16 cellular contexts compared by ENCODE assay signal in genomic region chr10:113368660-113369059, GRCh38.
DNase-seq lines count a peak whose midpoint lies in the region; ATAC-seq and TF ChIP-seq lines count a peak whose summit lies in the region.
"Had no signal": no experiment of that assay in that cellular context is flagged by ENCODE, and none has a peak within 500 bp of the region (broad histone marks: within the 10 kb centered on the region; RNA-seq: fewer than 3 reads in every experiment).

No MANE protein-coding gene starts in this region.

- H3K9me3 ChIP-seq in BLaER1 = peaks cover 19% of the 10 kb centered on the region
- no peaks in the 10 kb centered on the region for H3K9me3 ChIP-seq in SK-N-MC (ENCODE audit: low read depth, low read length)
- H3K9me3 ChIP-seq in thyroid gland = no peaks in the 10 kb centered on the region
- H3K9me3 ChIP-seq: Caco-2 had no signal

- peaks cover 25% of the 10 kb centered on the region for H3K4me1 ChIP-seq in BLaER1
- H3K4me1 ChIP-seq in thyroid gland = no peaks in the 10 kb centered on the region
- H3K4me1 ChIP-seq: Caco-2 had no signal

- WGBS in thyroid gland, 2 donors = 90 to 91% methylated on average over 3 of the region's 3 CpGs

- no peak overlapping the region for H3K9ac ChIP-seq in BLaER1
- no peak overlapping the region for H3K9ac ChIP-seq in SK-N-MC (ENCODE audit: insufficient read length)

- no peak overlapping the region for H3K27ac ChIP-seq in BLaER1
- H3K27ac ChIP-seq in C4-2B = peak overlapping the region; percentile 60
- H3K27ac ChIP-seq in SK-N-MC = peak overlapping the region; percentile 73
- no peak overlapping the region for H3K27ac ChIP-seq in thyroid gland

- intact Hi-C loops in thyroid gland (cut with DNase I) = no loop called here

- TF ChIP-seq CTCF in C4-2B (conservative IDR thresholded peaks at IDR 0.05) (no peak), thyroid gland (IDR thresholded peaks at IDR 0.05) (no peak)

- peak overlapping the region; percentile 66 for H3K4me2 ChIP-seq in BLaER1

- H3K4me3 ChIP-seq in BLaER1 (no peak overlapping the region), SK-N-MC (peak overlapping the region; percentile 61), thyroid gland (replicated peaks in 1 of 3) (no peak overlapping the region)

- H3K27me3 ChIP-seq in BLaER1 = no peaks in the 10 kb centered on the region
- no peaks in the 10 kb centered on the region for H3K27me3 ChIP-seq in thyroid gland

- ATAC-seq in GM19023 (IDR thresholded peaks at IDR 0.05; ENCODE audit: unreplicated experiment) = no peak

- H3K36me3 ChIP-seq in BLaER1 (no peaks in the 10 kb centered on the region), SK-N-MC (ENCODE audit: insufficient read depth, low read length) (no peaks in the 10 kb centered on the region), thyroid gland (no peaks in the 10 kb centered on the region)

- TF ChIP-seq POLR2A in thyroid gland (IDR thresholded peaks at IDR 0.05) = no peak

- DNase-seq in SK-N-MC (ENCODE audit: low read depth, low spot score) (no peak), NCI-H1694 treated with DMSO at 0.1 percent for 48 hours (lab: John Stamatoyannopoulos, UW) (no peak), thyroid gland (no peak), COLO829 (ENCODE audit: low spot score) (no peak)
- DNase-seq: 8988T; ACHN; Caco-2; Calu3; CD4-positive, alpha-beta memory T cell; CD4-positive, CD25-positive, alpha-beta regulatory T cell; CD8-positive, alpha-beta memory T cell; DMS79 treated with DMSO at 0.1 percent for 48 hours; GF-D8 had no signal

- H4K20me1 ChIP-seq in BLaER1 = no peaks in the 10 kb centered on the region

Comparison
In these comparisons a context has a peak if more than half of its experiments do, and no peak if none do; other contexts are left out.
1. H3K27ac ChIP-seq: peak in C4-2B (single experiment) and SK-N-MC (single experiment); none in BLaER1 (single experiment) and thyroid gland (0 of 3).